Comparison of ENCODE assay signal across 15 cellular contexts in the genomic region with DNA sequence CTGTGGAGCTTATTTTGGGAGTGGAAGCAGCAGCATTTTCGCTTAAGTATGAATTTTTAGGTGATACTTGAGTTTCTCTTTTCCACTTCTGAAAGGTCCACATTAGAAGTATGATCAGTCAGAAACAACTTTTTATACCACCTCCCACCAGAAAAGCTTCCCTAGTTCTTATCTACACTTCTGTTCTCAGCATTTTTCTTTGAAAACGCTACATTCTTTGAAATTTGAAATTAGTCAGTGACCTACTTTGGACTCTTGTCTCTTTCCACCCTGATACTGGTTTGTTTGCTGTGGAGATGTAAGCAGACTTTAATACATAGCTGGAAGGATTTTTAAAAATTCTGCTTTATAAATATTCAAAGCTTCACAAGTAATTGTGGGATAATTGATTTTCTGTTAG. TPM values are rescaled to one million over a fixed set of nuclear protein-coding genes. Genes with fewer than 3 reads are reported as not detected.
A peak's percentile ranks its signal among the peaks of the same experiment; 100 is the strongest.
DNase-seq lines count a peak whose midpoint lies in the region; ATAC-seq and TF ChIP-seq lines count a peak whose summit lies in the region.
"Had no signal": no experiment of that assay in that cellular context is flagged by ENCODE, and none has a peak within 500 bp of the region (broad histone marks: within the 10 kb centered on the region; RNA-seq: fewer than 3 reads in every experiment).

No MANE protein-coding gene starts in this region.

- no peak overlapping the region for H3K4me3 Mint-ChIP-seq in activated naive CD4-positive, alpha-beta T cell treated with anti-CD3 and anti-CD28 coated beads for 36 hours
- no peak overlapping the region for H3K4me3 Mint-ChIP-seq in WTC11
- H3K4me3 Mint-ChIP-seq in effector memory CD8-positive, alpha-beta T cell: peak overlapping the region in 1 of 2 donors; percentile 34
- peak overlapping the region; percentile 73 for H3K4me3 Mint-ChIP-seq in stimulated activated effector memory CD8-positive, alpha-beta T cell treated with anti-CD3 and anti-CD28 coated beads, Interleukin-12 subunit alpha, Interleukin-12 subunit beta, amount 100 ng/mL, for 72 hours

- intact Hi-C loops in activated naive CD4-positive, alpha-beta T cell treated with anti-CD3 and anti-CD28 coated beads for 36 hours (cut with micrococcal nuclease): no loop called here

- no peak for DNase-seq in activated naive CD4-positive, alpha-beta T cell treated with anti-CD3 and anti-CD28 coated beads for 36 hours
- no peak for DNase-seq in activated naive CD4-positive, alpha-beta T cell treated with Interleukin-2 at 50 U/mL for 16 hours
- no peak for DNase-seq in WTC11 (ENCODE audit: low spot score)
- no peak for DNase-seq in effector memory CD8-positive, alpha-beta T cell
- no peak for DNase-seq in stimulated activated effector memory CD8-positive, alpha-beta T cell treated with anti-CD3 and anti-CD28 coated beads, Interleukin-12 subunit alpha, Interleukin-12 subunit beta, amount 100 ng/mL, for 72 hours (ENCODE audit: low spot score in 2 of 2)
- no peak for DNase-seq in NCI-H510A (lab: John Stamatoyannopoulos, UW)
- no peak for DNase-seq in GM20000 (ENCODE audit: low spot score)
- DNase-seq: activated CD4-positive, alpha-beta T cell treated with anti-CD3 and anti-CD28 coated beads, Interleukin-2, amount 50 U/mL, for 4 hours; amygdala; NCI-H1092 treated with DMSO at 0.1 percent for 48 hours; T-helper 2 cell; transverse colon had no signal

- peaks cover 62% of the 10 kb centered on the region for H3K4me1 Mint-ChIP-seq in activated naive CD4-positive, alpha-beta T cell treated with anti-CD3 and anti-CD28 coated beads for 36 hours (ENCODE audit: low read depth)
- H3K4me1 Mint-ChIP-seq in WTC11: peaks cover 38% of the 10 kb centered on the region
- H3K4me1 Mint-ChIP-seq in effector memory CD8-positive, alpha-beta T cell (ENCODE audit: low read depth in 2 of 2): peaks cover 25 to 58% of the 10 kb centered on the region in 2 donors
- peaks cover 52% of the 10 kb centered on the region for H3K4me1 Mint-ChIP-seq in stimulated activated effector memory CD8-positive, alpha-beta T cell treated with anti-CD3 and anti-CD28 coated beads, Interleukin-12 subunit alpha, Interleukin-12 subunit beta, amount 100 ng/mL, for 72 hours

- CTCF ChIA-PET in activated naive CD4-positive, alpha-beta T cell treated with anti-CD3 and anti-CD28 coated beads for 36 hours (lab: Charles Lee): interaction anchor here (0.5 to 5.3 kb wide), 8 partner anchors 8 to 152 kb away, joined by 3 to 40 read pairs (median 4); no protein-coding TSS in a partner anchor
- CTCF ChIA-PET in WTC11 (lab: Charles Lee): interaction anchor here (1.1 to 2.0 kb wide), 3 partner anchors 8 to 34 kb away, joined by 3 to 8 read pairs (median 7); partner anchors contain the start of gene TARBP2

- TF ChIP-seq CTCF in WTC11 (IDR thresholded peaks at IDR 0.05) (no peak), GM20000 (IDR thresholded peaks at IDR 0.05; ENCODE audit: extremely low read depth, missing control alignments) (no peak)

- no peaks in the 10 kb centered on the region for H3K27me3 Mint-ChIP-seq in activated naive CD4-positive, alpha-beta T cell treated with anti-CD3 and anti-CD28 coated beads for 36 hours (ENCODE audit: low read depth)
- H3K27me3 Mint-ChIP-seq in WTC11 (ENCODE audit: low read depth): no peaks in the 10 kb centered on the region
- no peaks in the 10 kb centered on the region for H3K27me3 Mint-ChIP-seq in effector memory CD8-positive, alpha-beta T cell

- POLR2A ChIA-PET in WTC11 (lab: Charles Lee): interaction anchor here (1.4 kb wide), 1 partner anchor 15 kb away, joined by 4 read pairs; no protein-coding TSS in a partner anchor

- H3K9me3 Mint-ChIP-seq in activated naive CD4-positive, alpha-beta T cell treated with anti-CD3 and anti-CD28 coated beads for 36 hours: no peaks in the 10 kb centered on the region
- no peaks in the 10 kb centered on the region for H3K9me3 Mint-ChIP-seq in WTC11
- no peaks in the 10 kb centered on the region for H3K9me3 Mint-ChIP-seq in effector memory CD8-positive, alpha-beta T cell
- H3K9me3 Mint-ChIP-seq in stimulated activated effector memory CD8-positive, alpha-beta T cell treated with anti-CD3 and anti-CD28 coated beads, Interleukin-12 subunit alpha, Interleukin-12 subunit beta, amount 100 ng/mL, for 72 hours: no peaks in the 10 kb centered on the region

- peaks cover 65% of the 10 kb centered on the region for H3K36me3 Mint-ChIP-seq in activated naive CD4-positive, alpha-beta T cell treated with anti-CD3 and anti-CD28 coated beads for 36 hours (ENCODE audit: low read depth)
- H3K36me3 Mint-ChIP-seq in WTC11: peaks cover 89% of the 10 kb centered on the region
- H3K36me3 Mint-ChIP-seq in effector memory CD8-positive, alpha-beta T cell (ENCODE audit: insufficient read depth): peaks cover 100% of the 10 kb centered on the region
- peaks cover 100% of the 10 kb centered on the region for H3K36me3 Mint-ChIP-seq in stimulated activated effector memory CD8-positive, alpha-beta T cell treated with anti-CD3 and anti-CD28 coated beads, Interleukin-12 subunit alpha, Interleukin-12 subunit beta, amount 100 ng/mL, for 72 hours

- ATAC-seq in WTC11 (no peak), GM19324 (IDR thresholded peaks at IDR 0.05; ENCODE audit: low FRiP score, unreplicated experiment) (no peak)
- no peak for ATAC-seq in effector memory CD8-positive, alpha-beta T cell (replicated peaks)
- peak; percentile 71 for ATAC-seq in stimulated activated effector memory CD8-positive, alpha-beta T cell treated with anti-CD3 and anti-CD28 coated beads, Interleukin-12 subunit alpha, Interleukin-12 subunit beta, amount 100 ng/mL, for 72 hours

- H3K27ac Mint-ChIP-seq in activated naive CD4-positive, alpha-beta T cell treated with anti-CD3 and anti-CD28 coated beads for 36 hours: peak overlapping the region; percentile 64
- H3K27ac Mint-ChIP-seq in WTC11: peak overlapping the region; percentile 22
- peak overlapping the region; percentile 49 to 64 for H3K27ac Mint-ChIP-seq in effector memory CD8-positive, alpha-beta T cell
- H3K27ac Mint-ChIP-seq in stimulated activated effector memory CD8-positive, alpha-beta T cell treated with anti-CD3 and anti-CD28 coated beads, Interleukin-12 subunit alpha, Interleukin-12 subunit beta, amount 100 ng/mL, for 72 hours: peak overlapping the region; percentile 96

TF ChIP-seq in WTC11, 78 proteins besides CTCF, POLR2A, EP300 and RAD21:
- no peak for TF ChIP-seq HMGA2 (CRISPR knock-in tag; IDR thresholded peaks at IDR 0.05)

RNA-seq across cellular contexts. Expression of gene PCBP2, which starts 22.2 kb away (rescaled TPM):
- total RNA-seq in activated naive CD4-positive, alpha-beta T cell treated with anti-CD3 and anti-CD28 coated beads for 36 hours: 1,000 to 10,000 TPM; 1,085 to 1,132 TPM
- total RNA-seq in WTC11 (2021): 981 to 1,004 TPM (median 984 TPM) in 3 replicates

RNA-seq across cellular contexts. Expression of gene MAP3K12, which starts 25.2 kb away (rescaled TPM):
- total RNA-seq in activated naive CD4-positive, alpha-beta T cell treated with anti-CD3 and anti-CD28 coated beads for 36 hours: 1 to 10 TPM; 6.0 to 8.2 TPM
- 23.6 to 27.9 TPM (median 25.1 TPM) in 3 replicates for total RNA-seq in WTC11 (2021)

RNA-seq across cellular contexts. Expression of gene TARBP2, which starts 27.0 kb away (rescaled TPM):
- 10 to 100 TPM; 25.0 to 26.8 TPM for total RNA-seq in activated naive CD4-positive, alpha-beta T cell treated with anti-CD3 and anti-CD28 coated beads for 36 hours
- 69.0 to 74.0 TPM (median 69.1 TPM) in 3 replicates for total RNA-seq in WTC11 (2021)

RNA-seq across cellular contexts. Expression of gene PRR13, which starts 32.5 kb away (rescaled TPM):
- 100 to 1,000 TPM; 207 to 216 TPM for total RNA-seq in activated naive CD4-positive, alpha-beta T cell treated with anti-CD3 and anti-CD28 coated beads for 36 hours
- 150 to 187 TPM (median 155 TPM) in 3 replicates for total RNA-seq in WTC11 (2021)

RNA-seq across cellular contexts. Expression of gene NPFF, which starts 33.2 kb away (rescaled TPM):
- not detected for total RNA-seq in activated naive CD4-positive, alpha-beta T cell treated with anti-CD3 and anti-CD28 coated beads for 36 hours
- total RNA-seq in WTC11 (2021): 0.57 to 0.80 TPM (median 0.59 TPM) in 3 replicates
- total RNA-seq: dermis microvascular lymphatic vessel endothelial cell, lower leg skin, transverse colon had no signal

Comparison
In these comparisons a context has a peak if more than half of its experiments do, and no peak if none do; other contexts are left out.
1. H3K27ac Mint-ChIP-seq: peak in every context shown above with its lines; median percentile 96 in stimulated activated effector memory CD8-positive, alpha-beta T cell treated with anti-CD3 and anti-CD28 coated beads, Interleukin-12 subunit alpha, Interleukin-12 subunit beta, amount 100 ng/mL, for 72 hours; 64 in activated naive CD4-positive, alpha-beta T cell treated with anti-CD3 and anti-CD28 coated beads for 36 hours; 56 in effector memory CD8-positive, alpha-beta T cell; 22 in WTC11.